ENCODE assay signal across 13 cellular contexts in the genomic region with DNA sequence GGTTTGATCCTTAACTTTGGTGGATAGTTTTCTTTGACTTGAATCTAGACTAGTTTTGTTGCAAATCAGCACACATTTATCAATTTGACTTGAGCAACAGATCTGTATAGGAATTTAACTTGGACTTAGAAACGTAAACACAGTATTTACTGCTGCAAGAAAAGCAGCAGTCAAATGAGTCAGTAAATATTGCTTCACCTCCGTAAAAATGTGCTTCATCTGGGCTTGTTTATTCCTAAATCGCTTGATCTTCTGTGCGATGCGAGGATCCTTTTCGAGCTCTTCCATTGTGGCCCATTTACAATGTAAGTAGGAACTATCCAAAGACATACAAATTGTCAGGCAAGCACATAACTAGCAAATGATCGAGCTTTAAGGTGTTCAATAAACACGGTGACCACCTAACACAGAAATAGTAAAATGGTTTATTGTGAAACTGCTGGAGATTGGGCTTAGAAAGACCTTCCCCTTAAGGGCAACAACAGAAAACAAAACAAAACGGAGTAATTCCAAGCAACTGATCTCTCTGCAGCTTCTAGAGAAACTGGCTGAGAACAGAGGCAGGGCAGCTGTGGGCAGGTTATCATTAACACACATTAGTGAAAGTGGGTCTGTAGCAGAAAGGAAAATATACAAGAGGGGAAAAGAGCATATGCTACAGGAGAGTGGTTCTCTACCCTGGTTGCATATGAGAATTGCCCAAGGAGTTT.
"Had no signal": no experiment of that assay in that cellular context is flagged by ENCODE, and none has a peak within 500 bp of the region (broad histone marks: within the 10 kb centered on the region; RNA-seq: fewer than 3 reads in every experiment).

No MANE protein-coding gene starts in this region.

- H3K27ac Mint-ChIP-seq: activated CD8-positive, alpha-beta T cell treated with anti-CD3 and anti-CD28 coated beads for 36 hours; activated T-helper 1 cell treated with anti-CD3 and anti-CD28 coated beads, Interleukin-12 subunit alpha, Interleukin-12 subunit beta, Interleukin-2, Interleukin-4 antibody, amounts not matched to agents 30 ng/mL and 10 ng/mL and 1 ng/mL, durations not matched to agents 14 hours and 24 hours and 36 hours; natural killer cell had no signal

- H3K27me3 ChIP-seq: colonic mucosa, upper lobe of left lung had no signal

- H3K9me3 ChIP-seq: colonic mucosa, psoas muscle, upper lobe of left lung had no signal

- ATAC-seq: activated CD8-positive, alpha-beta T cell treated with anti-CD3 and anti-CD28 coated beads for 36 hours; natural killer cell; psoas muscle had no signal

- H3K9me3 Mint-ChIP-seq: activated CD8-positive, alpha-beta T cell treated with anti-CD3 and anti-CD28 coated beads for 36 hours; activated T-helper 1 cell treated with anti-CD3 and anti-CD28 coated beads, Interleukin-12 subunit alpha, Interleukin-12 subunit beta, Interleukin-2, Interleukin-4 antibody, amounts not matched to agents 30 ng/mL and 10 ng/mL and 1 ng/mL, durations not matched to agents 14 hours and 24 hours and 36 hours; natural killer cell had no signal

- H3K36me3 ChIP-seq: colonic mucosa had no signal

- DNase-seq: activated CD4-positive, alpha-beta T cell treated with anti-CD3 and anti-CD28 coated beads for 4 hours; activated CD8-positive, alpha-beta T cell treated with anti-CD3 and anti-CD28 coated beads for 36 hours; activated naive CD4-positive, alpha-beta T cell; colonic mucosa; natural killer cell; nucleus accumbens; psoas muscle; stimulated activated CD4-positive, alpha-beta T cell treated with anti-CD3 and anti-CD28 coated beads, Interleukin-12 subunit alpha, Interleukin-12 subunit beta, amount 100 ng/mL, for 4 hours; stimulated activated naive CD4-positive, alpha-beta T cell treated with Interleukin-2 at 50 U/mL for 16 hours; SW 1271; upper lobe of left lung; WERI-Rb-1 had no signal

- H3K27ac ChIP-seq: colonic mucosa, psoas muscle, upper lobe of left lung, WERI-Rb-1 had no signal

- H3K4me1 ChIP-seq: colonic mucosa had no signal

- H3K4me3 Mint-ChIP-seq: activated CD8-positive, alpha-beta T cell treated with anti-CD3 and anti-CD28 coated beads for 36 hours; activated T-helper 1 cell treated with anti-CD3 and anti-CD28 coated beads, Interleukin-12 subunit alpha, Interleukin-12 subunit beta, Interleukin-2, Interleukin-4 antibody, amounts not matched to agents 30 ng/mL and 10 ng/mL and 1 ng/mL, durations not matched to agents 14 hours and 24 hours and 36 hours; natural killer cell had no signal

- H3K27me3 Mint-ChIP-seq: activated CD8-positive, alpha-beta T cell treated with anti-CD3 and anti-CD28 coated beads for 36 hours had no signal

- H3K4me3 ChIP-seq: colonic mucosa, psoas muscle, upper lobe of left lung had no signal
